9 cellular contexts compared by ENCODE assay signal in the genomic region with DNA sequence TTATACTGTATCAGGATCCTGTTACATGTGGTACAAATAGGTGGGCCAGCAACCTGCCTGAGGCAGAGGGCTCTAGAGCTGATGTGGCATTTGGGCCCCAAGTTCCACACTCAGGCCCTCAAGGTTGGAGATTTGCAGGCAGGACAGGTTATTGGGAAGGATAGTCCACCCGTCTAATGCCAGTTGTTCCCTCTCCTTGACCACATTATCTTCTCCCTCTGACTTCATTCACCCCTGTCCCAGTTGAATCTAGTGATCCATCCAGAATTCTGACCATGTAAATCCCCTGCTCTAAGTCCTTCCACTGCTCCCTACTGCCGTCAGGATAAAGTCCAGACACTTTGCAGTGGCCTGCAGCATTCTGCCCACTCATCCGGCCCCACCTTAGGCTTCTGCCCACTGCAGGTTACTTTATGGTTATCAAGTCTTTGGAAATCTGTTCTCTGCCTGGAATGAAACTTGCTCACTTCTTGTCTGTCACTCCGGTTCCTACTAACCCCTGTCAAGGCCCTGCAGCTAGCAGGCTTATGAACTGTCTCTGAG. TPM values are rescaled to one million over a fixed set of nuclear protein-coding genes. Genes with fewer than 3 reads are reported as not detected.
DNase-seq lines count a peak whose midpoint lies in the region; ATAC-seq and TF ChIP-seq lines count a peak whose summit lies in the region.
"Had no signal": no experiment of that assay in that cellular context is flagged by ENCODE, and none has a peak within 500 bp of the region (broad histone marks: within the 10 kb centered on the region; RNA-seq: fewer than 3 reads in every experiment).

No MANE protein-coding gene starts in this region.

- H3K4me2 ChIP-seq in trophoblast cell (ENCODE audit: low read length) = peak overlapping the region; percentile 70

- peaks cover 75% of the 10 kb centered on the region for H3K4me1 Mint-ChIP-seq in CD4-positive, alpha-beta T cell (ENCODE audit: low read depth)
- peaks cover 32% of the 10 kb centered on the region for H3K4me1 Mint-ChIP-seq in endothelial cell (ENCODE audit: unreplicated experiment)

- H3K9ac ChIP-seq in trophoblast cell (ENCODE audit: low read length) = peak overlapping the region; percentile 20

- no peaks in the 10 kb centered on the region for H3K9me3 ChIP-seq in CD4-positive, alpha-beta T cell (ENCODE audit: control insufficient read depth, low read length)
- peaks cover 2% of the 10 kb centered on the region for H3K9me3 ChIP-seq in trophoblast cell (ENCODE audit: insufficient read depth, low read depth, low read length)

- H3K27ac Mint-ChIP-seq in CD4-positive, alpha-beta T cell = peak overlapping the region; percentile 89
- peak overlapping the region; percentile 52 for H3K27ac Mint-ChIP-seq in endothelial cell (ENCODE audit: unreplicated experiment)

- peaks cover 4 to 14% of the 10 kb centered on the region in 2 experiments for H3K4me1 ChIP-seq in trophoblast cell (ENCODE audit: control insufficient read depth in 1 of 2, insufficient read depth in 2 of 2, low read length in 2 of 2)

- POLR2A ChIA-PET in CD4-positive, alpha-beta T cell (lab: Charles Lee) = interaction anchor here (0.6 to 6.1 kb wide), 6 partner anchors 12 to 387 kb away, joined by 3 to 174 read pairs (median 14); a partner anchor contains a TSS
- POLR2A ChIA-PET in RWPE1 (lab: Yijun Ruan, JAX; ENCODE audit: low non-redundant PET) = interaction anchor here (0.7 kb wide), 1 partner anchor 11 kb away, joined by 5 read pairs; no protein-coding TSS in a partner anchor

- TF ChIP-seq CTCF in CD4-positive, alpha-beta T cell (IDR thresholded peaks at IDR 0.05) = no peak
- TF ChIP-seq CTCF in RWPE1 (conservative IDR thresholded peaks at IDR 0.05; ENCODE audit: low read depth) = no peak
- no peak for TF ChIP-seq CTCF in endothelial cell (IDR thresholded peaks at IDR 0.05; ENCODE audit: unreplicated experiment)

- no peak overlapping the region for H2BK5ac ChIP-seq in trophoblast cell (ENCODE audit: low read depth, low read length, poor library complexity)

- H4K91ac ChIP-seq in trophoblast cell (ENCODE audit: low read depth, low read length) = no peak overlapping the region

- peak overlapping the region; percentile 94 for H3K4me3 Mint-ChIP-seq in CD4-positive, alpha-beta T cell
- peak overlapping the region; percentile 80 for H3K4me3 Mint-ChIP-seq in endothelial cell (ENCODE audit: unreplicated experiment)

- CTCF ChIA-PET in CD4-positive, alpha-beta T cell (lab: Charles Lee) = interaction anchor here (1.7 kb wide), 1 partner anchor 43 kb away, joined by 7 read pairs; no protein-coding TSS in a partner anchor
- CTCF ChIA-PET in RWPE1 (lab: Yijun Ruan, JAX) = interaction anchor here (0.7 kb wide), 1 partner anchor 9 kb away, joined by 3 read pairs; no protein-coding TSS in a partner anchor

- peaks cover 19% of the 10 kb centered on the region for H3K79me1 ChIP-seq in trophoblast cell (ENCODE audit: low read length)

- no peak overlapping the region for H3K4me3 ChIP-seq in trophoblast cell (ENCODE audit: low read depth, low read length)

- no peak overlapping the region for H3K18ac ChIP-seq in trophoblast cell (ENCODE audit: low read length)

- H3K23ac ChIP-seq in trophoblast cell (ENCODE audit: low read length) = no peak overlapping the region

- no peak overlapping the region for H2AFZ ChIP-seq in trophoblast cell (ENCODE audit: insufficient read depth, low read length, poor library complexity)

- no peaks in the 10 kb centered on the region for H3K27me3 Mint-ChIP-seq in CD4-positive, alpha-beta T cell
- H3K27me3 Mint-ChIP-seq in endothelial cell (ENCODE audit: unreplicated experiment) = peaks cover 7% of the 10 kb centered on the region

- H3K36me3 Mint-ChIP-seq in CD4-positive, alpha-beta T cell (ENCODE audit: low read depth) = peaks cover 14% of the 10 kb centered on the region
- H3K36me3 Mint-ChIP-seq in endothelial cell (ENCODE audit: low read depth, unreplicated experiment) = peaks cover 12% of the 10 kb centered on the region

- no peak overlapping the region for H4K8ac ChIP-seq in trophoblast cell (ENCODE audit: low read depth, low read length)

- DNase-seq in CD4-positive, alpha-beta T cell = no peak
- DNase-seq in RWPE1 (ENCODE audit: low spot score) (no peak), endothelial cell (ENCODE audit: low spot score) (no peak), trophoblast cell (no peak), HuH-7.5 (ENCODE audit: low spot score) (no peak)
- DNase-seq in effector CD8-positive, alpha-beta T cell (lab: John Stamatoyannopoulos, UW) = no peak
- DNase-seq: NCI-H526 treated with DMSO at 0.1 percent for 48 hours had no signal

- H2BK120ac ChIP-seq in trophoblast cell (ENCODE audit: insufficient read depth, low read length, poor library complexity) = no peak overlapping the region

- no CpG with 5 or more reads among the region's 4 CpGs for WGBS in trophoblast cell (ENCODE audit: extremely low coverage, insufficient coverage, insufficient read length)

- no peak overlapping the region for H3K14ac ChIP-seq in trophoblast cell (ENCODE audit: low read length)

- no peaks in the 10 kb centered on the region for H3K9me3 Mint-ChIP-seq in CD4-positive, alpha-beta T cell
- H3K9me3 Mint-ChIP-seq in endothelial cell (ENCODE audit: unreplicated experiment) = no peaks in the 10 kb centered on the region

- no peak overlapping the region for H2AK5ac ChIP-seq in trophoblast cell (ENCODE audit: low read length)

- H4K12ac ChIP-seq in trophoblast cell (ENCODE audit: low read depth, low read length) = no peak overlapping the region

- H3K36me3 ChIP-seq in trophoblast cell (ENCODE audit: control insufficient read depth in 1 of 2, insufficient read depth in 2 of 2, low read length in 2 of 2) = peaks cover 8 to 10% of the 10 kb centered on the region in 2 experiments

- H2BK12ac ChIP-seq in trophoblast cell (ENCODE audit: low read length) = no peak overlapping the region

- H3K27me3 ChIP-seq in CD4-positive, alpha-beta T cell (ENCODE audit: control insufficient read depth, insufficient read depth, low read length) = no peaks in the 10 kb centered on the region
- no peaks in the 10 kb centered on the region for H3K27me3 ChIP-seq in trophoblast cell (ENCODE audit: insufficient read depth, low read length)

- no peak overlapping the region for H3K4ac ChIP-seq in trophoblast cell (ENCODE audit: low read depth, low read length)

- intact Hi-C loops in CD4-positive, alpha-beta T cell (cut with DNase I, micrococcal nuclease) = loop anchor here in 1 of 2 experiments (10.0 kb wide), 1 partner anchor 839 kb away; a partner anchor contains a TSS

- peak overlapping the region; percentile 92 for H3K27ac ChIP-seq in CD4-positive, alpha-beta T cell (ENCODE audit: low read depth, low read length)
- peak overlapping the region; percentile 97 for H3K27ac ChIP-seq in RWPE1
- H3K27ac ChIP-seq in trophoblast cell (ENCODE audit: low read depth, low read length) = no peak overlapping the region

- H3K79me2 ChIP-seq in trophoblast cell (ENCODE audit: control insufficient read depth, insufficient read depth, low read length, poor library complexity) = peaks cover 9% of the 10 kb centered on the region

- no peak for ATAC-seq in CD4-positive, alpha-beta T cell (ENCODE audit: poor library complexity)
- ATAC-seq in HG02840 (IDR thresholded peaks at IDR 0.05; ENCODE audit: low FRiP score, unreplicated experiment) (no peak), GM21576 (IDR thresholded peaks at IDR 0.05; ENCODE audit: unreplicated experiment) (no peak)

RNA-seq across cellular contexts. Expression of a gene that starts 1.9 kb away (rescaled TPM):
- 10 to 100 TPM; 84.8 to 94.4 TPM for total RNA-seq in CD4-positive, alpha-beta T cell
- 38.4 TPM for total RNA-seq in endothelial cell (ENCODE audit: unreplicated experiment)
- 21.0 and 21.7 TPM in 2 replicates for polyA plus RNA-seq in trophoblast cell (2013)
